In genomic region chr6:984031-984430, GRCh38 we compare ENCODE assay signal across 8 cellular contexts.
"Had no signal": no experiment of that assay in that cellular context is flagged by ENCODE, and none has a peak within 500 bp of the region (broad histone marks: within the 10 kb centered on the region; RNA-seq: fewer than 3 reads in every experiment).

No MANE protein-coding gene starts in this region.

- H3K27ac ChIP-seq: GM23248 had no signal

- H3K9me3 Mint-ChIP-seq: HFFc6 had no signal

- H3K9ac ChIP-seq: GM23248 had no signal

- H3K9me3 ChIP-seq: HAP-1 had no signal

- DNase-seq: GM23248, GOT3, H7, H9, HCEC 1CT, HFFc6 had no signal

- H3K4me3 ChIP-seq: GM23248, GM23338, HAP-1 had no signal

- H3K4me3 Mint-ChIP-seq: GM23338, H9, HFFc6 had no signal

- H3K4me1 ChIP-seq: HAP-1 had no signal

- H3K27ac Mint-ChIP-seq: GM23338, HFFc6 had no signal

- H3K36me3 ChIP-seq: HAP-1 had no signal
